Comparison of ENCODE assay signal across 1 cellular context in the genomic region with DNA sequence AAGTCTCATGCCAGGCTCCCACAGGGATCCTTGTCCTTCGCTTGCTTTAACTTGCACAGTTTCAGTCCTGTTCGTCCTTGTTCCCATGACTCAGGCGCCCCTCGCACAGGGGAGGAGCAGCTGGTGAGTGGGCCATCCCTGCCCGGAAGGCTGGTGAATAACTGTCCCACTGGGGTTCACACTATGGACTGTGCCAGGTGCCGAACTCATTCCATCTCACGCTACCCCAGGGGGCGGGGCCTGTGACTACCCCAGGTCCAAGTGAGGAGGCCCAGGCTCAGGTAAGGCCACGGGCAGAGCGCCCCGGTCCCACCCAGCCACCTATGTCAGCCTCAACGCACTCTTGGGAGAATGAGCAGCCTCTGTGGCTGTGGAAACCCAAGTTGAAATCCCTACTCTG.
TF ChIP-seq lines count a peak whose summit lies in the region.

No MANE protein-coding gene starts in this region.

TF ChIP-seq in HepG2, 621 proteins besides CTCF, POLR2A, EP300 and RAD21:
- TF ChIP-seq ZNF546 (CRISPR knock-in tag; conservative IDR thresholded peaks at IDR 0.05): no peak
- peak; percentile 20 for TF ChIP-seq U2AF1 (optimal IDR thresholded peaks at IDR 0.05; ENCODE audit: low read depth, low read length)
- TF ChIP-seq ZNF788 (CRISPR knock-in tag; IDR thresholded peaks at IDR 0.05; ENCODE audit: borderline replicate concordance): no peak
- TF ChIP-seq ZNF850 (CRISPR knock-in tag; conservative IDR thresholded peaks at IDR 0.05): no peak
- TF ChIP-seq FOSL2 (CRISPR knock-in tag; IDR thresholded peaks at IDR 0.05): peak; percentile 37; the same call in 1 of the 2 replicates
- no peak for TF ChIP-seq MAF1 (CRISPR knock-in tag; IDR thresholded peaks at IDR 0.05; ENCODE audit: borderline replicate concordance)
- TF ChIP-seq HNRNPL (IDR thresholded peaks at IDR 0.05; ENCODE audit: low read depth, low read length): peak; percentile 76; the same call in 1 of the 2 replicates
- TF ChIP-seq, protein P1, sequence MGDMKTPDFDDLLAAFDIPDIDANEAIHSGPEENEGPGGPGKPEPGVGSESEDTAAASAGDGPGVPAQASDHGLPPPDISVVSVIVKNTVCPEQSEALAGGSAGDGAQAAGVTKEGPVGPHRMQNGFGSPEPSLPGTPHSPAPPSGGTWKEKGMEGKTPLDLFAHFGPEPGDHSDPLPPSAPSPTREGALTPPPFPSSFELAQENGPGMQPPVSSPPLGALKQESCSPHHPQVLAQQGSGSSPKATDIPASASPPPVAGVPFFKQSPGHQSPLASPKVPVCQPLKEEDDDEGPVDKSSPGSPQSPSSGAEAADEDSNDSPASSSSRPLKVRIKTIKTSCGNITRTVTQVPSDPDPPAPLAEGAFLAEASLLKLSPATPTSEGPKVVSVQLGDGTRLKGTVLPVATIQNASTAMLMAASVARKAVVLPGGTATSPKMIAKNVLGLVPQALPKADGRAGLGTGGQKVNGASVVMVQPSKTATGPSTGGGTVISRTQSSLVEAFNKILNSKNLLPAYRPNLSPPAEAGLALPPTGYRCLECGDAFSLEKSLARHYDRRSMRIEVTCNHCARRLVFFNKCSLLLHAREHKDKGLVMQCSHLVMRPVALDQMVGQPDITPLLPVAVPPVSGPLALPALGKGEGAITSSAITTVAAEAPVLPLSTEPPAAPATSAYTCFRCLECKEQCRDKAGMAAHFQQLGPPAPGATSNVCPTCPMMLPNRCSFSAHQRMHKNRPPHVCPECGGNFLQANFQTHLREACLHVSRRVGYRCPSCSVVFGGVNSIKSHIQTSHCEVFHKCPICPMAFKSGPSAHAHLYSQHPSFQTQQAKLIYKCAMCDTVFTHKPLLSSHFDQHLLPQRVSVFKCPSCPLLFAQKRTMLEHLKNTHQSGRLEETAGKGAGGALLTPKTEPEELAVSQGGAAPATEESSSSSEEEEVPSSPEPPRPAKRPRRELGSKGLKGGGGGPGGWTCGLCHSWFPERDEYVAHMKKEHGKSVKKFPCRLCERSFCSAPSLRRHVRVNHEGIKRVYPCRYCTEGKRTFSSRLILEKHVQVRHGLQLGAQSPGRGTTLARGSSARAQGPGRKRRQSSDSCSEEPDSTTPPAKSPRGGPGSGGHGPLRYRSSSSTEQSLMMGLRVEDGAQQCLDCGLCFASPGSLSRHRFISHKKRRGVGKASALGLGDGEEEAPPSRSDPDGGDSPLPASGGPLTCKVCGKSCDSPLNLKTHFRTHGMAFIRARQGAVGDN (CRISPR knock-in tag; IDR thresholded peaks at IDR 0.05): peak; percentile 60
- no peak for TF ChIP-seq ZNF766 (CRISPR knock-in tag; IDR thresholded peaks at IDR 0.05; ENCODE audit: borderline replicate concordance)
- no peak for TF ChIP-seq KMT2B (CRISPR knock-in tag; IDR thresholded peaks at IDR 0.05)
- peak; percentile 51; the same call in 1 of the 2 replicates for TF ChIP-seq HIVEP1 (CRISPR knock-in tag; IDR thresholded peaks at IDR 0.05)
TF ChIP-seq in HepG2: peak in this region for 5.
